Comparison of ENCODE assay signal across 8 cellular contexts in the genomic region with DNA sequence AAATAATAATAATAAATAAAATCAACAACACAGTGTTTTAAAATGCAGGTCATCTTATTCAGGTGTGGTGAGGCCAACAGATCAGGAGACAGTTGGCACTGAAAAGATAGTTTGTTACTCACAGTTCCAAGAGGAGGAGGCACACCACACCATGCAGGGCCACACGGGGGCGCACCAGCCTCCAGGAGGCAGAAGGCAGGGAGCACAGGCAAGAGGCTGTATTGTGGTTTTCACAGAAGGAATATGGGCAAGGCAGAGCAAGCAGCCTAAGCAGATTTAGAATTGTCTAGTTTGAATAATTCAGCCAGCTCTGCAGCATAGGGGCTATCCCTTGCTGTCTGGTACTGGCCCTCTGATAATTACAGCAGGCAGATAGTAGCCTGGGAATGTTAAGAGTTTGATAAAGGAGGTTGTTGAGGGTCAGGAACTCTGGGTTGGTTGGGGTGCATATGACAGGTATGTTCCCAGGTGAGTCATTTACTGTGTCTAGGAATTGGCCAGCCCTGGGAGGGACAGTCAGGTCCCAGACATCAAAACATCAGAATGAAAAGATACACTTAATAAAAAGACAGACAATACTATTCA. TPM values are rescaled to one million over a fixed set of nuclear protein-coding genes. Genes with fewer than 3 reads are reported as not detected.
DNase-seq lines count a peak whose midpoint lies in the region; ATAC-seq lines count a peak whose summit lies in the region.

No MANE protein-coding gene starts in this region.

- ATAC-seq in stimulated activated naive CD8-positive, alpha-beta T cell treated with anti-CD3 and anti-CD28 coated beads, Interleukin-15, amount 100 ng/mL, for 72 hours = peak; percentile 67
- ATAC-seq in HG03439 (IDR thresholded peaks at IDR 0.05; ENCODE audit: unreplicated experiment) (no peak), HG03342 (IDR thresholded peaks at IDR 0.05; ENCODE audit: unreplicated experiment) (no peak)

- no peak overlapping the region for H3K4me3 Mint-ChIP-seq in stimulated activated naive CD8-positive, alpha-beta T cell treated with anti-CD3 and anti-CD28 coated beads, Interleukin-15, amount 100 ng/mL, for 72 hours

- H3K4me1 Mint-ChIP-seq in stimulated activated naive CD8-positive, alpha-beta T cell treated with anti-CD3 and anti-CD28 coated beads, Interleukin-15, amount 100 ng/mL, for 72 hours = no peaks in the 10 kb centered on the region

- H3K9me3 Mint-ChIP-seq in stimulated activated naive CD8-positive, alpha-beta T cell treated with anti-CD3 and anti-CD28 coated beads, Interleukin-15, amount 100 ng/mL, for 72 hours = no peaks in the 10 kb centered on the region

- H3K27me3 Mint-ChIP-seq in stimulated activated naive CD8-positive, alpha-beta T cell treated with anti-CD3 and anti-CD28 coated beads, Interleukin-15, amount 100 ng/mL, for 72 hours = peaks cover 29% of the 10 kb centered on the region

- intact Hi-C loops in head of caudate nucleus (cut with DNase I) = no loop called here

- no peak overlapping the region for H3K27ac Mint-ChIP-seq in stimulated activated naive CD8-positive, alpha-beta T cell treated with anti-CD3 and anti-CD28 coated beads, Interleukin-15, amount 100 ng/mL, for 72 hours

- DNase-seq in activated CD4-positive, alpha-beta T cell treated with anti-CD3 and anti-CD28 coated beads for 24 hours (ENCODE audit: low read depth in 2 of 2) = peak; percentile 12 to 29
- no peak for DNase-seq in activated CD4-positive, alpha-beta T cell treated with anti-CD3 and anti-CD28 coated beads, Interleukin-2, amount 50 U/mL, for 4 hours
- DNase-seq in M059J (ENCODE audit: low read depth) = peak; percentile 55
- DNase-seq in activated CD4-positive, alpha-beta T cell treated with anti-CD3 and anti-CD28 coated beads, Interleukin-2, amount 50 U/mL, for 1 hour = peak; percentile 3
- peak in 22 of 42 donors; percentile 11 to 56 (median 33) for DNase-seq in head of caudate nucleus
- DNase-seq in stimulated activated naive CD8-positive, alpha-beta T cell treated with anti-CD3 and anti-CD28 coated beads, Interleukin-15, amount 100 ng/mL, for 72 hours = peak; percentile 48 to 50

RNA-seq across cellular contexts. Expression of gene KIAA2012, which starts 31.3 kb away (rescaled TPM):
- not detected in 2 replicates for total RNA-seq in M059J (2014; rRNA removed; shearing (Covaris generic))

Comparison
In these comparisons a context has a peak if more than half of its experiments do, and no peak if none do; other contexts are left out.
1. DNase-seq: peak in activated CD4-positive, alpha-beta T cell treated with anti-CD3 and anti-CD28 coated beads for 24 hours (2 of 2), M059J (single experiment), activated CD4-positive, alpha-beta T cell treated with anti-CD3 and anti-CD28 coated beads, Interleukin-2, amount 50 U/mL, for 1 hour (single experiment), head of caudate nucleus (22 of 42) and stimulated activated naive CD8-positive, alpha-beta T cell treated with anti-CD3 and anti-CD28 coated beads, Interleukin-15, amount 100 ng/mL, for 72 hours (2 of 2); none in activated CD4-positive, alpha-beta T cell treated with anti-CD3 and anti-CD28 coated beads, Interleukin-2, amount 50 U/mL, for 4 hours (0 of 2).